In the genomic region with DNA sequence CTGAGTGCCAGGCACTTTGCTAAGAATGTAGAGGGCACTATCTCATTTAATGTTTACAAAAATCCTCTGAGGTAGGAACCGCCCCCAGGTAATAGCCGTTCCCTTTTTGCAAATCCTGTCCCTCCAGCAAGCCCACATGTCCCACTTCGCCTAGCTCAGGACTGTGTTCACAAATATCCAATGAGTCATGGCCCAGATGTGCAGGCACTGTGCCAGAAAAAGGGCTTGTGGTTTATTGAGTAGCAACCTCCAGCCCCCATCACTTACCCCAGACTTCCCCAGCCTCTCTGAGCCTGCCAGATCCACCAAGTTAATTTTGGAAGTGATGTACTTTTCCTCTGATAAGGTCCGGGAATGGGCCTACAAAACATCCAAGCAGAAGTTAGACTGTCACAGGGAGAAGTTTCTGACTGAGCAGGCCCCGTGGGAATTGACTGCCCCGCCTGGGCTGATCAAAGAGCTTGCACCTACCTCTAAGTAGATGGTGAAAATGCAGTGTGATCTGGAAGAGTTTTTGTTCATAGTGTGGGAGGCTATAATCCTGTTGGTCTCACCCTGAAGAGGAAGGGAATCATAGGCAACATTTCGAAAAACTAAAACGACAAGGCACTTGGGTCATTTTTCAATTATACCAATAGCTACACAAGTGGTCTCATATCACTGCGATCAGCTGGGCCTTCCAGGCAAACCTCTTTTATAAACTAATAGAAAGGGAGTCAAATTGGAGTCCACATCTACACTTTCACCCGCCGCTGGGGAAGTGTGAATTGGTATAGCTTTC, we compare ENCODE assay signal across 9 cellular contexts. TPM values are rescaled to one million over a fixed set of nuclear protein-coding genes. Genes with fewer than 3 reads are reported as not detected.
DNase-seq lines count a peak whose midpoint lies in the region; ATAC-seq, FAIRE-seq and TF ChIP-seq lines count a peak whose summit lies in the region.
"Had no signal": no experiment of that assay in that cellular context is flagged by ENCODE, and none has a peak within 500 bp of the region (broad histone marks: within the 10 kb centered on the region; RNA-seq: fewer than 3 reads in every experiment).

No MANE protein-coding gene starts in this region.

- peak; percentile 61 for ATAC-seq in HG02642 (IDR thresholded peaks at IDR 0.05; ENCODE audit: poor library complexity, unreplicated experiment)
- peak; percentile 69 for ATAC-seq in stimulated activated naive CD8-positive, alpha-beta T cell treated with anti-CD3 and anti-CD28 coated beads, Interleukin-15, Interleukin-2, amounts not matched to agents 100 U/mL and 50 U/mL, for 24 hours
- ATAC-seq in HG03045 (IDR thresholded peaks at IDR 0.05; ENCODE audit: unreplicated experiment) = no peak
- ATAC-seq in HG03565 (IDR thresholded peaks at IDR 0.05; ENCODE audit: unreplicated experiment) = no peak

- no peaks in the 10 kb centered on the region for H3K36me3 ChIP-seq in SJSA1
- H3K36me3 ChIP-seq in bronchial epithelial cell (ENCODE audit: control insufficient read depth, insufficient read depth, low read length) = no peaks in the 10 kb centered on the region
- H3K36me3 ChIP-seq in mesenchymal stem cell (ENCODE audit: control insufficient read depth in 1 of 2, insufficient read depth in 2 of 2, low read depth in 1 of 2, low read length in 2 of 2) = no peaks in the 10 kb centered on the region

- no peak overlapping the region for H2BK120ac ChIP-seq in mesenchymal stem cell (ENCODE audit: low read depth, low read length)

- no peak overlapping the region for H3K4ac ChIP-seq in mesenchymal stem cell (ENCODE audit: low read depth in 1 of 2, low read length in 2 of 2)

- no peak overlapping the region for H2BK12ac ChIP-seq in mesenchymal stem cell (ENCODE audit: low read length in 2 of 2)

- FAIRE-seq in bronchial epithelial cell (lab: Jason Lieb, UNC) = no peak
- FAIRE-seq: islet of Langerhans had no signal

- H3K27ac ChIP-seq in SJSA1 (no peak overlapping the region), mesenchymal stem cell (ENCODE audit: low read length, poor library complexity, severe bottlenecking) (peak overlapping the region; percentile 64)

- H3K27me3 ChIP-seq in SJSA1 (replicated peaks) (no peaks in the 10 kb centered on the region), bronchial epithelial cell (ENCODE audit: control insufficient read depth, insufficient read depth, low read length) (no peaks in the 10 kb centered on the region), mesenchymal stem cell (ENCODE audit: control insufficient read depth in 1 of 2, insufficient read depth in 1 of 2, low read length in 2 of 2) (no peaks in the 10 kb centered on the region)

- no peak overlapping the region for H3K18ac ChIP-seq in mesenchymal stem cell (ENCODE audit: low read depth in 1 of 2, low read length in 2 of 2)

- WGBS in mesenchymal stem cell = 37% methylated on average over 6 of the region's 11 CpGs

- no peak overlapping the region for H3K23ac ChIP-seq in mesenchymal stem cell (ENCODE audit: low read length in 2 of 2)

- H4K8ac ChIP-seq in mesenchymal stem cell (ENCODE audit: low read length) = no peak overlapping the region

- H3K4me1 ChIP-seq in SJSA1 (replicated peaks) (peaks cover 8% of the 10 kb centered on the region), mesenchymal stem cell (ENCODE audit: control insufficient read depth, insufficient read depth, low read depth, low read length) (peaks cover 13% of the 10 kb centered on the region)

- H2BK15ac ChIP-seq in mesenchymal stem cell (ENCODE audit: low read depth, poor library complexity, severe bottlenecking) = no peak overlapping the region

- H3K4me2 ChIP-seq in mesenchymal stem cell (ENCODE audit: low read length, poor library complexity, severe bottlenecking) = no peak overlapping the region

- no peak overlapping the region for H2AFZ ChIP-seq in mesenchymal stem cell (ENCODE audit: low read depth, low read length)

- H3K9me3 ChIP-seq in SJSA1 (replicated peaks) = no peaks in the 10 kb centered on the region
- no peaks in the 10 kb centered on the region for H3K9me3 ChIP-seq in mesenchymal stem cell (ENCODE audit: control insufficient read depth, low read length)

- H2AK5ac ChIP-seq in mesenchymal stem cell (ENCODE audit: low read length, severe bottlenecking) = peak overlapping the region; percentile 58

- no peak overlapping the region for H3K14ac ChIP-seq in mesenchymal stem cell (ENCODE audit: low read length in 2 of 2)

- no peak overlapping the region for H4K91ac ChIP-seq in mesenchymal stem cell (ENCODE audit: low read length)

- H2BK5ac ChIP-seq in mesenchymal stem cell (ENCODE audit: low read depth, low read length, poor library complexity, severe bottlenecking) = no peak overlapping the region

- H3K9ac ChIP-seq in mesenchymal stem cell (ENCODE audit: low read length) = peak overlapping the region; percentile 17

- no peaks in the 10 kb centered on the region for H3K79me1 ChIP-seq in mesenchymal stem cell (replicated peaks; ENCODE audit: low read length, poor library complexity, severe bottlenecking)

- H3K4me3 ChIP-seq in SJSA1 = no peak overlapping the region
- no peak overlapping the region for H3K4me3 ChIP-seq in bronchial epithelial cell (ENCODE audit: low read depth, low read length)
- H3K4me3 ChIP-seq in mesenchymal stem cell (ENCODE audit: insufficient read depth in 1 of 2, low read depth in 1 of 2, low read length in 2 of 2) = no peak overlapping the region

- no peak for TF ChIP-seq CTCF in bronchial epithelial cell (IDR thresholded peaks at IDR 0.05; ENCODE audit: insufficient read depth, low read length, severe bottlenecking)

- DNase-seq in CMK (ENCODE audit: low read depth) = peak; percentile 54
- DNase-seq in SJSA1 (ENCODE audit: low read depth in 1 of 2, low spot score in 2 of 2) = peak; percentile 47 to 86
- DNase-seq in bronchial epithelial cell (ENCODE audit: low read depth) = peak; percentile 93
- DNase-seq in mesenchymal stem cell = peak; percentile 95
- DNase-seq in stimulated activated naive CD8-positive, alpha-beta T cell treated with anti-CD3 and anti-CD28 coated beads, Interleukin-15, Interleukin-2, amounts not matched to agents 100 U/mL and 50 U/mL, for 24 hours = peak; percentile 59

RNA-seq across cellular contexts. Expression of a gene that starts 15.7 kb away (rescaled TPM):
- total RNA-seq in SJSA1 (2014; rRNA removed; shearing (Covaris generic)) = 2.9 and 3.2 TPM in 2 replicates
- total RNA-seq in bronchial epithelial cell = 1.2 and 2.1 TPM in 2 replicates
- 6.5 TPM for polyA plus RNA-seq in mesenchymal stem cell (2013, experiment 1 of 2)
- polyA plus RNA-seq in mesenchymal stem cell (2013, experiment 2 of 2) = 6.5 TPM

RNA-seq across cellular contexts. Expression of a gene that starts 15.8 kb away (rescaled TPM):
- total RNA-seq in SJSA1 (2014; rRNA removed; shearing (Covaris generic)) = 8.0 and 16.6 TPM in 2 replicates
- 25.5 and 27.0 TPM in 2 replicates for total RNA-seq in bronchial epithelial cell
- polyA plus RNA-seq in mesenchymal stem cell (2013, experiment 1 of 2) = 10.2 TPM
- polyA plus RNA-seq in mesenchymal stem cell (2013, experiment 2 of 2) = 10.3 TPM

Comparison
In these comparisons a context has a peak if more than half of its experiments do, and no peak if none do; other contexts are left out.
1. ATAC-seq: peak in HG02642 (single experiment) and stimulated activated naive CD8-positive, alpha-beta T cell treated with anti-CD3 and anti-CD28 coated beads, Interleukin-15, Interleukin-2, amounts not matched to agents 100 U/mL and 50 U/mL, for 24 hours (single experiment); none in HG03045 (single experiment) and HG03565 (single experiment).
2. Peak in every context shown above with its lines, with median percentiles within 50 percentile points of each other: DNase-seq.